Comparison of ENCODE assay signal across 8 cellular contexts in the genomic region with DNA sequence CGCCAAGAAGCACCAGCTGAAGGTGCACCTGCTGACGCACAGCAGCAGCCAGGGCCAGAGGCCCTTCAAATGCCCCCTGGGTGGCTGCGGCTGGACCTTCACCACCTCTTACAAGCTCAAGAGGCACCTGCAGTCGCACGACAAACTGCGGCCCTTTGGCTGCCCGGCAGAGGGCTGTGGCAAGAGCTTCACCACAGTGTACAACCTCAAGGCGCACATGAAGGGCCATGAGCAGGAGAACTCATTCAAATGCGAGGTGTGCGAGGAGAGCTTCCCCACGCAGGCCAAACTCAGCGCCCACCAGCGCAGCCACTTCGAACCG. TPM values are rescaled to one million over a fixed set of nuclear protein-coding genes. Genes with fewer than 3 reads are reported as not detected.
A peak's percentile ranks its signal among the peaks of the same experiment; 100 is the strongest.
DNase-seq lines count a peak whose midpoint lies in the region; ATAC-seq and TF ChIP-seq lines count a peak whose summit lies in the region.
"Not testable (repeated sequence)": the region's sequence is repeated elsewhere in the genome, so short reads cannot be mapped to it uniquely, and the experiment has no call there.

No MANE protein-coding gene starts in this region.

- POLR2A ChIA-PET in CD8-positive, alpha-beta memory T cell (lab: Charles Lee); activated CD4-positive, alpha-beta memory T cell treated with anti-CD3 and anti-CD28 coated beads for 36 hours (lab: Charles Lee): not testable (repeated sequence)

- ATAC-seq in GM19438 (IDR thresholded peaks at IDR 0.05; ENCODE audit: low read depth, unreplicated experiment): peak; percentile 56
- peak; percentile 49 for ATAC-seq in HG03135 (IDR thresholded peaks at IDR 0.05; ENCODE audit: unreplicated experiment)
- peak; percentile 35 for ATAC-seq in effector memory CD8-positive, alpha-beta T cell (replicated peaks)

- TF ChIP-seq CTCF in lower leg skin (IDR thresholded peaks at IDR 0.05): not testable (repeated sequence)

- CTCF ChIA-PET in CD8-positive, alpha-beta memory T cell (lab: Charles Lee); activated CD4-positive, alpha-beta memory T cell treated with anti-CD3 and anti-CD28 coated beads for 36 hours (lab: Charles Lee): not testable (repeated sequence)

- intact Hi-C loops in activated CD4-positive, alpha-beta memory T cell treated with anti-CD3 and anti-CD28 coated beads for 36 hours (cut with micrococcal nuclease): loop anchor here (5.0 kb wide), 3 partner anchors 216 to 334 kb away; a partner anchor contains a TSS
- intact Hi-C loops in lower leg skin (cut with DNase I; ENCODE audit: low total_unique reads): not testable (repeated sequence)

- not testable (repeated sequence) for H3K27me3 ChIP-seq in CD8-positive, alpha-beta memory T cell (ENCODE audit: insufficient read depth, low read length, poor library complexity, severe bottlenecking)

- not testable (repeated sequence) for H3K9me3 Mint-ChIP-seq in CD8-positive, alpha-beta memory T cell; activated CD4-positive, alpha-beta memory T cell treated with anti-CD3 and anti-CD28 coated beads for 36 hours; effector memory CD8-positive, alpha-beta T cell

- DNase-seq in CD8-positive, alpha-beta memory T cell: peak in 2 of 5 donors; percentile 2 to 48
- DNase-seq in NCI-H2227 (lab: John Stamatoyannopoulos, UW; ENCODE audit: unreplicated experiment): peak; percentile 70
- DNase-seq in activated CD4-positive, alpha-beta memory T cell treated with anti-CD3 and anti-CD28 coated beads for 36 hours: peak; percentile 45
- peak in 2 of 3 experiments; percentile 1 to 3 for DNase-seq in effector memory CD8-positive, alpha-beta T cell
- DNase-seq in lower leg skin (ENCODE audit: low spot score in 2 of 2): not testable (repeated sequence)
- peak; percentile 1 for DNase-seq in stimulated activated CD4-positive, alpha-beta T cell treated with anti-CD3 and anti-CD28 coated beads, Interleukin-12 subunit alpha, Interleukin-12 subunit beta, amount 100 ng/mL, for 4 hours

- peak overlapping the region in 6 of 8 donors; percentile 24 to 75 (median 50) for H3K27ac Mint-ChIP-seq in CD8-positive, alpha-beta memory T cell
- H3K27ac Mint-ChIP-seq in activated CD4-positive, alpha-beta memory T cell treated with anti-CD3 and anti-CD28 coated beads for 36 hours: not testable (repeated sequence)
- H3K27ac Mint-ChIP-seq in effector memory CD8-positive, alpha-beta T cell: peak overlapping the region in 1 of 2 donors; percentile 15

- H3K36me3 Mint-ChIP-seq in CD8-positive, alpha-beta memory T cell: peaks cover 3 to 28% (median 7%) of the 10 kb centered on the region in 3 donors
- H3K36me3 Mint-ChIP-seq in activated CD4-positive, alpha-beta memory T cell treated with anti-CD3 and anti-CD28 coated beads for 36 hours: peaks cover 17% of the 10 kb centered on the region
- H3K36me3 Mint-ChIP-seq in effector memory CD8-positive, alpha-beta T cell (ENCODE audit: insufficient read depth): not testable (repeated sequence)

- 0% methylated on average over 1 of the region's 15 CpGs; no CpG with 5 or more reads in 1 of the 2 donors for WGBS in lower leg skin, 2 donors

- peaks cover 33 to 59% (median 53%) of the 10 kb centered on the region in 3 donors for H3K4me1 Mint-ChIP-seq in CD8-positive, alpha-beta memory T cell
- H3K4me1 Mint-ChIP-seq in activated CD4-positive, alpha-beta memory T cell treated with anti-CD3 and anti-CD28 coated beads for 36 hours (ENCODE audit: low read depth): peaks cover 32% of the 10 kb centered on the region
- H3K4me1 Mint-ChIP-seq in effector memory CD8-positive, alpha-beta T cell (ENCODE audit: low read depth in 2 of 2): peaks cover 18 to 22% of the 10 kb centered on the region in 2 donors

- peak overlapping the region; percentile 61 to 72 (median 67) for H3K4me3 Mint-ChIP-seq in CD8-positive, alpha-beta memory T cell
- peak overlapping the region; percentile 59 for H3K4me3 Mint-ChIP-seq in activated CD4-positive, alpha-beta memory T cell treated with anti-CD3 and anti-CD28 coated beads for 36 hours
- H3K4me3 Mint-ChIP-seq in effector memory CD8-positive, alpha-beta T cell: peak overlapping the region; percentile 48 to 66

- peak overlapping the region; percentile 38 for H3K27ac ChIP-seq in CD8-positive, alpha-beta memory T cell (ENCODE audit: low read depth, low read length)

- not testable (repeated sequence) for H3K9me3 ChIP-seq in CD8-positive, alpha-beta memory T cell (ENCODE audit: low read length)

- not testable (repeated sequence) for H3K27me3 Mint-ChIP-seq in CD8-positive, alpha-beta memory T cell; activated CD4-positive, alpha-beta memory T cell treated with anti-CD3 and anti-CD28 coated beads for 36 hours; effector memory CD8-positive, alpha-beta T cell

- TF ChIP-seq POLR2A in lower leg skin (IDR thresholded peaks at IDR 0.05): not testable (repeated sequence)

- peaks cover 20% of the 10 kb centered on the region for H3K4me1 ChIP-seq in CD8-positive, alpha-beta memory T cell (ENCODE audit: insufficient read depth, low read length)

- not testable (repeated sequence) for H3K36me3 ChIP-seq in CD8-positive, alpha-beta memory T cell (ENCODE audit: insufficient read depth, low read length)

- H3K4me3 ChIP-seq in CD8-positive, alpha-beta memory T cell (ENCODE audit: low read length): peak overlapping the region; percentile 49
- H3K4me3 ChIP-seq in lower leg skin (ENCODE audit: low read depth, poor library complexity, severe bottlenecking): peak overlapping the region; percentile 40

RNA-seq across cellular contexts. Expression of a gene that starts 1.0 kb away (rescaled TPM):
- 1 to 10 TPM; 6.5 to 6.6 TPM for total RNA-seq in CD8-positive, alpha-beta memory T cell
- 5.6 TPM for polyA plus RNA-seq in CD8-positive, alpha-beta memory T cell
- 1 to 10 TPM; 5.4 to 5.6 TPM for total RNA-seq in activated CD4-positive, alpha-beta memory T cell treated with anti-CD3 and anti-CD28 coated beads for 36 hours
- 10 to 100 TPM; 13.3 to 21.8 (median 14.5) TPM for total RNA-seq in lower leg skin
